ENCODE assay signal across 26 cellular contexts in genomic region chr14:89037065-89037464, GRCh38.
"Had no signal": no experiment of that assay in that cellular context is flagged by ENCODE, and none has a peak within 500 bp of the region (broad histone marks: within the 10 kb centered on the region; RNA-seq: fewer than 3 reads in every experiment).

No MANE protein-coding gene starts in this region.

- H3K4me3 ChIP-seq: colonic mucosa, esophagus squamous epithelium, gastrocnemius medialis, heart right ventricle, left lung, lower lobe of right lung had no signal

- H3K27ac ChIP-seq: colonic mucosa, epithelial cell of prostate, esophagus squamous epithelium, gastrocnemius medialis, heart right ventricle, left lung, lower lobe of right lung had no signal

- H3K4me1 ChIP-seq: colonic mucosa had no signal

- H3K9me3 Mint-ChIP-seq: dendritic cell treated with granulocyte-macrophage colony-stimulating factor and Interleukin-4, amounts not matched to agents 40 ng/mL and 50 ng/mL, for 4 days; effector memory CD8-positive, alpha-beta T cell; immature natural killer cell had no signal

- H3K9me3 ChIP-seq: colonic mucosa, esophagus squamous epithelium, gastrocnemius medialis, heart right ventricle, left lung, lower lobe of right lung had no signal

- DNase-seq: colonic mucosa; cortex of kidney; effector CD8-positive, alpha-beta T cell; effector memory CD8-positive, alpha-beta T cell; endodermal cell; erythroblast; esophagus squamous epithelium; foreskin fibroblast; foreskin melanocyte; gastrocnemius medialis; glutamatergic neuron; head of caudate nucleus; heart right ventricle; hippocampal formation; immature natural killer cell; left cardiac atrium; left lung; left ventricle myocardium superior; lower lobe of right lung; mesendoderm; midbrain had no signal

- FAIRE-seq: endometrium, keratinocyte had no signal

- H3K27ac Mint-ChIP-seq: dendritic cell treated with granulocyte-macrophage colony-stimulating factor and Interleukin-4, amounts not matched to agents 40 ng/mL and 50 ng/mL, for 4 days; effector memory CD8-positive, alpha-beta T cell; endodermal cell; immature natural killer cell had no signal

- H3K27me3 ChIP-seq: colonic mucosa, gastrocnemius medialis, left lung had no signal

- H3K36me3 ChIP-seq: colonic mucosa, esophagus squamous epithelium, gastrocnemius medialis, heart right ventricle, left lung, lower lobe of right lung had no signal

- H3K4me3 Mint-ChIP-seq: dendritic cell treated with granulocyte-macrophage colony-stimulating factor and Interleukin-4, amounts not matched to agents 40 ng/mL and 50 ng/mL, for 4 days; effector memory CD8-positive, alpha-beta T cell; endodermal cell; immature natural killer cell had no signal

- ATAC-seq: effector memory CD8-positive, alpha-beta T cell; esophagus mucosa; gastrocnemius medialis; heart right ventricle; left cardiac atrium; left lung; left ventricle myocardium superior; lower lobe of right lung had no signal
